ENCODE assay signal across 9 cellular contexts in the genomic region with DNA sequence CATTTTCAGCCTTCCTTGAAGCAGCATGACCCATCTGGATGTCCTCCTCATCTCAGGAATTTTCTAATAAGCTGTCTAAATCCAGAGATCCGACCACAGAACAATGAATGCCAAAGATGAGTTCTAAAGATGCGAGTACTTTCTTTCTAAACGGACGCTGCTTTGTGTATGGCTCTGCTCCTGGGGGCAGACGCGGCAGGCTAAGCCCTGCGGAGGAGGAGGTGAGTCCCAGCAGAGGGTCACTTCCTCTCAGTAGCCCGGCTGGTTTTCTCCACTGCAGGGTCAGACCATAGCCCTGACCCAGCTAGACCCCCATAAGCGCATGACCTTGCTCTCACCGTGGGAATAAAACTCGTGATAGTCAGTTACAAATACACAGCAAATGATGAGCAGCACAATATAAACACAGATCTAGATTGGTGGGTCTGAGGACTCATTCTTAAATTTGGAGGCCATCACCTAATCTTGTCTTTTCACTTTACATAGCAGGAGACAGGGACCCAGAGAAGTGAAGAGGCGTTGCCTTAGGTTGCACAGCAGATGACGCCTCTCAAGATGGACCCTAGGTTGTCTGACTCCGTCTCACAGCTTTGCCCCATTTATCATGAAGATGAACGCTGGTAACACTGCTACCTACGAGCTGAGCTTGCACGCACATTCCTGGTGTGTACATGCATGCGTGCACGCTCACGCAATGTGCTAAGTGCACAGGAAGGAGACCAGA. TPM values are rescaled to one million over a fixed set of nuclear protein-coding genes. Genes with fewer than 3 reads are reported as not detected.
DNase-seq lines count a peak whose midpoint lies in the region; ATAC-seq, FAIRE-seq and TF ChIP-seq lines count a peak whose summit lies in the region.
"Had no signal": no experiment of that assay in that cellular context is flagged by ENCODE, and none has a peak within 500 bp of the region (broad histone marks: within the 10 kb centered on the region; RNA-seq: fewer than 3 reads in every experiment).

No MANE protein-coding gene starts in this region.

- H3K9ac ChIP-seq in endodermal cell (ENCODE audit: extremely low read depth, low read length, poor library complexity, severe bottlenecking), result no peak overlapping the region

- TF ChIP-seq POLR2A in GM12891 (IDR thresholded peaks at IDR 0.05; ENCODE audit: low read depth, low read length), result no peak

- H3K27me3 ChIP-seq in Panc1 (ENCODE audit: control insufficient read depth, insufficient read depth, low read length) (no peaks in the 10 kb centered on the region), endodermal cell (ENCODE audit: control insufficient read depth, insufficient read depth, low read length, poor library complexity, severe bottlenecking) (no peaks in the 10 kb centered on the region)

- no peak overlapping the region for H3K4me3 Mint-ChIP-seq in endodermal cell
- H3K4me3 Mint-ChIP-seq in progenitor cell of endocrine pancreas (ENCODE audit: low read depth), result no peak overlapping the region

- intact Hi-C loops in Panc1 (cut with micrococcal nuclease; ENCODE audit: unreplicated experiment), result no loop called here

- H3K27me3 Mint-ChIP-seq in endodermal cell (ENCODE audit: insufficient read depth) (no peaks in the 10 kb centered on the region), progenitor cell of endocrine pancreas (no peaks in the 10 kb centered on the region)

- ATAC-seq in Panc1, result peak; percentile 31
- no peak for ATAC-seq in GM19463 (IDR thresholded peaks at IDR 0.05; ENCODE audit: unreplicated experiment)

- H3K4me3 ChIP-seq in Panc1 (ENCODE audit: low read depth in 2 of 2, low read length in 2 of 2) (no peak overlapping the region), endodermal cell (ENCODE audit: low read length) (no peak overlapping the region)

- H3K27ac Mint-ChIP-seq in endodermal cell (peak overlapping the region; percentile 86), progenitor cell of endocrine pancreas (peak overlapping the region; percentile 5)

- in situ Hi-C loops in Panc1 (cut with HindIII; ENCODE audit: low pct_unique_long_range_greater_than_20kb, low sequenced_read_pairs), result no loop called here

- peaks cover 5% of the 10 kb centered on the region; the same call in 1 of the 2 replicates for H3K36me3 ChIP-seq in Panc1 (ENCODE audit: control insufficient read depth, insufficient read depth, low read length)
- H3K36me3 ChIP-seq in endodermal cell (ENCODE audit: control insufficient read depth, insufficient read depth, low read length), result peaks cover 50% of the 10 kb centered on the region

- H3K27ac ChIP-seq in Panc1 (ENCODE audit: low read length) (peak overlapping the region; percentile 100), endodermal cell (ENCODE audit: low read depth, low read length) (peak overlapping the region; percentile 49)

- H3K36me3 Mint-ChIP-seq in endodermal cell (ENCODE audit: low read depth), result peaks cover 48% of the 10 kb centered on the region
- H3K36me3 Mint-ChIP-seq in progenitor cell of endocrine pancreas (ENCODE audit: insufficient read depth), result peaks cover 12% of the 10 kb centered on the region

- DNase-seq in D341Med (ENCODE audit: low spot score) (peak; percentile 53), Panc1 (ENCODE audit: low read depth, low spot score) (no peak), endodermal cell (no peak), progenitor cell of endocrine pancreas (ENCODE audit: low spot score, unreplicated experiment) (no peak), GM12891 (ENCODE audit: insufficient read length, low spot score) (no peak), kidney glomerular epithelial cell (lab: John Stamatoyannopoulos, UW) (no peak), NCI-H187 treated with DMSO at 0.1 percent for 48 hours (lab: John Stamatoyannopoulos, UW) (no peak)
- DNase-seq: GF-D8 had no signal

- no peak for FAIRE-seq in GM12891 (lab: Jason Lieb, UNC)

- peaks cover 74% of the 10 kb centered on the region for H3K4me1 ChIP-seq in Panc1 (ENCODE audit: control insufficient read depth, insufficient read depth, low read length)
- H3K4me1 ChIP-seq in endodermal cell (ENCODE audit: control insufficient read depth, insufficient read depth, low read length), result no peaks in the 10 kb centered on the region

- H3K9me3 Mint-ChIP-seq in endodermal cell (peaks cover 9% of the 10 kb centered on the region), progenitor cell of endocrine pancreas (ENCODE audit: low read depth) (no peaks in the 10 kb centered on the region)

- H3K9me3 ChIP-seq in Panc1 (ENCODE audit: control insufficient read depth, insufficient read depth, low read depth, low read length) (no peaks in the 10 kb centered on the region), endodermal cell (ENCODE audit: control insufficient read depth, low read length) (peaks cover 5% of the 10 kb centered on the region)

- TF ChIP-seq CTCF in Panc1 (IDR thresholded peaks at IDR 0.05) (no peak), endodermal cell (conservative IDR thresholded peaks at IDR 0.05) (no peak), progenitor cell of endocrine pancreas (IDR thresholded peaks at IDR 0.05; ENCODE audit: unreplicated experiment) (no peak)

- no TSS peak for BruUV-seq in Panc1 (replicated peaks; lab: Mats Ljungman, UMichigan)

- whole genome bisulfite sequencing in endodermal cell (ENCODE audit: insufficient coverage in 1 of 2, insufficient read length in 1 of 2), 2 experiments, result 85 to 88% methylated on average over 19 to 20 of the region's 20 CpGs

- POLR2A ChIA-PET in Panc1 (lab: Charles Lee), result interaction anchor here (0.6 to 0.9 kb wide), 3 partner anchors 12 to 17 kb away, joined by 3 to 8 read pairs (median 4); no protein-coding TSS in a partner anchor

- H3K4me1 Mint-ChIP-seq in endodermal cell (peaks cover 16% of the 10 kb centered on the region), progenitor cell of endocrine pancreas (ENCODE audit: low read depth) (no peaks in the 10 kb centered on the region)

- CTCF ChIA-PET in Panc1 (lab: Charles Lee), result interaction anchor here (0.7 kb wide), 1 partner anchor 47 kb away, joined by 5 read pairs; no protein-coding TSS in a partner anchor

TF ChIP-seq in GM12891, 5 proteins besides CTCF, POLR2A, EP300 and RAD21:
- TF ChIP-seq TAF1 (IDR thresholded peaks at IDR 0.05; ENCODE audit: low read depth, low read length) (no peak), POU2F2 (IDR thresholded peaks at IDR 0.05; ENCODE audit: low read depth, low read length) (no peak), POLR2AphosphoS5 (IDR thresholded peaks at IDR 0.05; ENCODE audit: low read depth, low read length) (no peak), PAX5 (IDR thresholded peaks at IDR 0.05; ENCODE audit: insufficient read depth, low read length, severe bottlenecking) (no peak), SPI1 (IDR thresholded peaks at IDR 0.05; ENCODE audit: low read depth, low read length) (no peak)
TF ChIP-seq in GM12891: peak in this region for 0.

RNA-seq across cellular contexts. Expression of gene SSH1, which starts 16.6 kb away (rescaled TPM):
- total RNA-seq in Panc1 (2021; ENCODE audit: unreplicated experiment) (58.6 TPM), endodermal cell (10 to 100 TPM; 27.1 to 28.3 TPM), progenitor cell of endocrine pancreas (37.2 and 38.8 TPM in 2 replicates)
- 40.0 TPM for polyA plus RNA-seq in Panc1 (2012; ENCODE audit: insufficient read length)
- 16.6 TPM for polyA plus RNA-seq in endodermal cell (2013, experiment 1 of 2)
- polyA plus RNA-seq in endodermal cell (2013, experiment 2 of 2), result 20.3 TPM
- 10.2 TPM for polyA plus RNA-seq in GM12891 (2012; ENCODE audit: low read depth, missing spikeins)

RNA-seq across cellular contexts. Expression of gene DAO, which starts 39.1 kb away (rescaled TPM):
- total RNA-seq in Panc1 (2021; ENCODE audit: unreplicated experiment) (not detected), endodermal cell (not detected), progenitor cell of endocrine pancreas (not detected in 2 replicates)
- not detected for polyA plus RNA-seq in Panc1 (2012; ENCODE audit: insufficient read length)
- polyA plus RNA-seq in endodermal cell (2013, experiment 1 of 2), result not detected
- polyA plus RNA-seq in endodermal cell (2013, experiment 2 of 2), result not detected
- not detected for polyA plus RNA-seq in GM12891 (2012; ENCODE audit: low read depth, missing spikeins)
